21 cellular contexts compared by ENCODE assay signal in the genomic region with DNA sequence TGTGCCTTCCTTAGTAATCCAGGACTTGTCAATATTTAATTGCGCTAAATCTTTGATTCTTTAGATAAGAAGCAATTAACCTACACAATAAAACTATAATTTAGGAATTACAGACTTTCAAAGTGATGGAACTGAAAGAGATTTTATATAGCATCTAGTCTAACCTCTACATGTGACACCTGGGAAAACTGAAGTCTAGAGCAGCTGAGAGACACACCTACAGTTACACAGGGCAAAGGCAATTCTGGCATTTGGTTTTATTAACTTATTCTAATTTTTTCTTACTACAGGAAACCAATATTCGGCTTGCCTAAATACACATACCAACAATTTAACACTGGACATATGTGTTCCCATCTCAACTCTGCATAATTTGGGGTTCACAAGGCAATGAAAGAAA.
"Had no signal": no experiment of that assay in that cellular context is flagged by ENCODE, and none has a peak within 500 bp of the region (broad histone marks: within the 10 kb centered on the region; RNA-seq: fewer than 3 reads in every experiment).

No MANE protein-coding gene starts in this region.

- H3K9me3 ChIP-seq: MG63, SK-N-SH had no signal

- DNase-seq: IMR-90, Karpas-422, KG1, MG63, NCI-H1092, NCI-H1105 treated with DMSO at 0.1 percent for 48 hours, NCI-H1417 treated with DMSO at 0.1 percent for 48 hours, NCI-H146, NCI-H1694 treated with DMSO at 0.1 percent for 48 hours, NCI-H1930, NCI-H2081, NCI-H2107, NCI-H2227 treated with DMSO at 0.1 percent for 48 hours, NCI-H510A, NCI-H524 treated with DMSO at 0.1 percent for 48 hours, NCI-H774, PC-3, SHP77, SK-N-SH had no signal

- ATAC-seq: Panc1, PC-3 had no signal

- FAIRE-seq: HepG2 had no signal

- H3K4me3 ChIP-seq: MG63 had no signal

- H3K36me3 ChIP-seq: MG63 had no signal
